35 cellular contexts compared by ENCODE assay signal in the genomic region with DNA sequence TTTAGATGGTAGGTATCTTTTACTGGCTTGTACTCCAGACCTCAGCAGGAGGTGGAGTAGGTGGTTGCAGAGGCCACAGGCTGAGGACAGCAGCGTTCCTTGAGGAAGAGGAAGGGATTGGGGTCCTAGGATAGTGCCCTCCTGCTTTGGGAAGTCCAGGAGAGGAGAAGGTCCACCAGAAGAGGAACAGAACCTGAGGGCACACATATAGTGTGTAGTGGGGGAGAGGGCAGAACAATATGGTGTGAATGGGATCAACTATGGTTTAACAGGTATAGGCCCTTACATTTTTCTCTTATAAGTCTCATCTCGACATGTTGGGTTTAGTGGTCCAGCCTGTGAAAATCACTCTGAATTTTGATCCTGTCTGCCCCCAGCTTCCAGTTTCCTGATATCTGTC.
"Had no signal": no experiment of that assay in that cellular context is flagged by ENCODE, and none has a peak within 500 bp of the region (broad histone marks: within the 10 kb centered on the region; RNA-seq: fewer than 3 reads in every experiment).

No MANE protein-coding gene starts in this region.

- H3K36me3 ChIP-seq: MG63 had no signal

- H3K4me3 ChIP-seq: MG63 had no signal

- H3K27me3 ChIP-seq: MG63 had no signal

- DNase-seq: Karpas-422, Kasumi-1, MG63, MM.1S, MV-4-11, NCI-H1048, NCI-H1092, NCI-H1092 treated with DMSO at 0.1 percent for 48 hours, NCI-H1105, NCI-H1105 treated with DMSO at 0.1 percent for 48 hours, NCI-H1417, NCI-H1417 treated with DMSO at 0.1 percent for 48 hours, NCI-H1436, NCI-H1436 treated with DMSO at 0.1 percent for 48 hours, NCI-H146, NCI-H1694, NCI-H1694 treated with DMSO at 0.1 percent for 48 hours, NCI-H187, NCI-H187 treated with DMSO at 0.1 percent for 48 hours, NCI-H1930, NCI-H2029, NCI-H2029 treated with DMSO at 0.1 percent for 48 hours, NCI-H2081, NCI-H2081 treated with DMSO at 0.1 percent for 48 hours, NCI-H2107, NCI-H2171, NCI-H2171 treated with DMSO at 0.1 percent for 48 hours, NCI-H2227 treated with DMSO at 0.1 percent for 48 hours, NCI-H226, NCI-H345, NCI-H446, NCI-H446 treated with DMSO at 0.1 percent for 48 hours, NCI-H510A, NCI-H510A treated with DMSO at 0.1 percent for 48 hours, NCI-H524 had no signal
